In genomic region chr17:32117399-32117798, GRCh38 we compare ENCODE assay signal across 16 cellular contexts. TPM values are rescaled to one million over a fixed set of nuclear protein-coding genes. Genes with fewer than 3 reads are reported as not detected.
DNase-seq lines count a peak whose midpoint lies in the region; ATAC-seq and TF ChIP-seq lines count a peak whose summit lies in the region.
"Had no signal": no experiment of that assay in that cellular context is flagged by ENCODE, and none has a peak within 500 bp of the region (broad histone marks: within the 10 kb centered on the region; RNA-seq: fewer than 3 reads in every experiment).

No MANE protein-coding gene starts in this region.

- no peaks in the 10 kb centered on the region for H3K36me3 Mint-ChIP-seq in endodermal cell (ENCODE audit: low read depth)

- TF ChIP-seq CTCF in endodermal cell (conservative IDR thresholded peaks at IDR 0.05) = no peak

- no peaks in the 10 kb centered on the region for H3K9me3 ChIP-seq in endodermal cell (ENCODE audit: control insufficient read depth, low read length)
- H3K9me3 ChIP-seq: BLaER1 had no signal

- no peak overlapping the region for H3K27ac ChIP-seq in endodermal cell (ENCODE audit: low read depth, low read length)
- H3K27ac ChIP-seq: 22Rv1, BLaER1, HL-60 had no signal

- H3K9me3 Mint-ChIP-seq in endodermal cell = no peaks in the 10 kb centered on the region

- 86 to 87% methylated on average over 5 to 7 of the region's 8 CpGs for WGBS in endodermal cell (ENCODE audit: insufficient coverage in 1 of 2, insufficient read length in 1 of 2), 2 experiments

- H3K27ac Mint-ChIP-seq in endodermal cell = no peak overlapping the region

- no peak overlapping the region for H3K4me3 Mint-ChIP-seq in endodermal cell

- H3K36me3 ChIP-seq in endodermal cell (ENCODE audit: control insufficient read depth, insufficient read depth, low read length) = no peaks in the 10 kb centered on the region
- H3K36me3 ChIP-seq: BLaER1 had no signal

- H3K4me3 ChIP-seq in endodermal cell (ENCODE audit: low read length) = no peak overlapping the region
- H3K4me3 ChIP-seq: BLaER1 had no signal

- H3K9ac ChIP-seq in endodermal cell (ENCODE audit: extremely low read depth, low read length, poor library complexity, severe bottlenecking) = no peak overlapping the region
- H3K9ac ChIP-seq: BLaER1 had no signal

- DNase-seq in NCI-H748 (lab: John Stamatoyannopoulos, UW; ENCODE audit: unreplicated experiment) (peak; percentile 29), NCI-H748 treated with DMSO at 0.1 percent for 48 hours (lab: John Stamatoyannopoulos, UW) (no peak), NCI-H69 (lab: John Stamatoyannopoulos, UW) (peak; percentile 73), endodermal cell (peak; percentile 41), renal cortical epithelial cell (ENCODE audit: low read depth) (peak; percentile 33), Ammon's horn (ENCODE audit: low spot score) (no peak)
- no peak for DNase-seq in stimulated activated CD4-positive, alpha-beta T cell treated with anti-CD3 and anti-CD28 coated beads, Interleukin-1b, Interleukin-23, amount 100 ng/mL, for 48 hours
- DNase-seq: DMS 273 treated with DMSO at 0.1 percent for 48 hours, GF-D8, GOT3, NCI-H2029, Right ventricle myocardium superior had no signal

- ATAC-seq in GM19463 (IDR thresholded peaks at IDR 0.05; ENCODE audit: unreplicated experiment) = no peak

- peaks cover 11% of the 10 kb centered on the region for H3K4me1 ChIP-seq in endodermal cell (ENCODE audit: control insufficient read depth, insufficient read depth, low read length)

- H3K27me3 ChIP-seq in endodermal cell (ENCODE audit: control insufficient read depth, insufficient read depth, low read length, poor library complexity, severe bottlenecking) = no peaks in the 10 kb centered on the region
- H3K27me3 ChIP-seq: BLaER1 had no signal

- H3K27me3 Mint-ChIP-seq in endodermal cell (ENCODE audit: insufficient read depth) = no peaks in the 10 kb centered on the region

- H3K4me1 Mint-ChIP-seq in endodermal cell = peaks cover 11% of the 10 kb centered on the region

RNA-seq across cellular contexts. Expression of gene RHOT1, which starts 24.9 kb away (rescaled TPM):
- total RNA-seq in endodermal cell (10 to 100 TPM; 30.0 to 35.7 TPM), renal cortical epithelial cell (30.2 and 62.3 TPM in 2 replicates)
- 47.5 TPM for polyA plus RNA-seq in endodermal cell (2013, experiment 1 of 2)
- 44.7 TPM for polyA plus RNA-seq in endodermal cell (2013, experiment 2 of 2)

Comparison
In these comparisons a context has a peak if more than half of its experiments do, and no peak if none do; other contexts are left out.
1. DNase-seq: peak in NCI-H748 (single experiment), NCI-H69 (single experiment), endodermal cell (single experiment) and renal cortical epithelial cell (single experiment); none in NCI-H748 treated with DMSO at 0.1 percent for 48 hours (single experiment), Ammon's horn (single experiment) and stimulated activated CD4-positive, alpha-beta T cell treated with anti-CD3 and anti-CD28 coated beads, Interleukin-1b, Interleukin-23, amount 100 ng/mL, for 48 hours (single experiment).